Comparison of ENCODE assay signal across 8 cellular contexts in genomic region chr14:76929927-76930326, GRCh38.
DNase-seq lines count a peak whose midpoint lies in the region; ATAC-seq and TF ChIP-seq lines count a peak whose summit lies in the region.

No MANE protein-coding gene starts in this region.

- no peak overlapping the region for H3K4me3 ChIP-seq in ascending aorta

- no peaks in the 10 kb centered on the region for H3K36me3 ChIP-seq in ascending aorta

- no peak for TF ChIP-seq CTCF in ascending aorta (IDR thresholded peaks at IDR 0.05)

- H3K36me3 Mint-ChIP-seq in activated CD4-positive, alpha-beta T cell treated with anti-CD3 and anti-CD28 coated beads, Interleukin-2, amount 10 ng/mL, durations not matched to agents 7 days and 5 days (ENCODE audit: low read depth): no peaks in the 10 kb centered on the region

- intact Hi-C loops in left ventricle myocardium superior (cut with micrococcal nuclease) (no loop called here), ascending aorta (cut with DNase I) (no loop called here)

- CTCF ChIA-PET in activated CD4-positive, alpha-beta T cell treated with anti-CD3 and anti-CD28 coated beads, Interleukin-2, amount 10 ng/mL, durations not matched to agents 7 days and 5 days (lab: Charles Lee): interaction anchor here (0.7 to 2.7 kb wide), 10 partner anchors 9 to 112 kb away, joined by 3 to 18 read pairs (median 5); no protein-coding TSS in a partner anchor

- H3K27me3 ChIP-seq in ascending aorta: no peaks in the 10 kb centered on the region

- no peaks in the 10 kb centered on the region for H3K9me3 Mint-ChIP-seq in activated CD4-positive, alpha-beta T cell treated with anti-CD3 and anti-CD28 coated beads, Interleukin-2, amount 10 ng/mL, durations not matched to agents 7 days and 5 days

- peaks cover 85% of the 10 kb centered on the region for H3K4me1 Mint-ChIP-seq in activated CD4-positive, alpha-beta T cell treated with anti-CD3 and anti-CD28 coated beads, Interleukin-2, amount 10 ng/mL, durations not matched to agents 7 days and 5 days

- ATAC-seq in left ventricle myocardium superior: peak; percentile 45
- ATAC-seq in HG02571 (IDR thresholded peaks at IDR 0.05; ENCODE audit: unreplicated experiment): no peak
- no peak for ATAC-seq in HG02798 (IDR thresholded peaks at IDR 0.05; ENCODE audit: poor library complexity, unreplicated experiment)

- no peaks in the 10 kb centered on the region for H3K27me3 Mint-ChIP-seq in activated CD4-positive, alpha-beta T cell treated with anti-CD3 and anti-CD28 coated beads, Interleukin-2, amount 10 ng/mL, durations not matched to agents 7 days and 5 days

- POLR2A ChIA-PET in activated CD4-positive, alpha-beta T cell treated with anti-CD3 and anti-CD28 coated beads, Interleukin-2, amount 10 ng/mL, durations not matched to agents 7 days and 5 days (lab: Charles Lee): interaction anchor here (0.5 to 0.8 kb wide), 2 partner anchors 25 to 28 kb away, joined by 3 read pairs; no protein-coding TSS in a partner anchor

- H3K4me1 ChIP-seq in ascending aorta: peaks cover 8 to 26% of the 10 kb centered on the region in 2 donors

- peak overlapping the region; percentile 52 for H3K4me3 Mint-ChIP-seq in activated CD4-positive, alpha-beta T cell treated with anti-CD3 and anti-CD28 coated beads, Interleukin-2, amount 10 ng/mL, durations not matched to agents 7 days and 5 days

- peak overlapping the region; percentile 0 for H3K27ac ChIP-seq in temporal lobe (ENCODE audit: low read depth, low read length)
- no peak overlapping the region for H3K27ac ChIP-seq in ascending aorta

- H3K27ac Mint-ChIP-seq in activated CD4-positive, alpha-beta T cell treated with anti-CD3 and anti-CD28 coated beads, Interleukin-2, amount 10 ng/mL, durations not matched to agents 7 days and 5 days: peak overlapping the region; percentile 91

- DNase-seq in activated CD8-positive, alpha-beta memory T cell treated with anti-CD3 and anti-CD28 coated beads, Interleukin-2, amount 50 U/mL, for 1 hour (ENCODE audit: extremely low read depth): peak; percentile 56
- no peak for DNase-seq in activated CD8-positive, alpha-beta memory T cell treated with anti-CD3 and anti-CD28 coated beads, Interleukin-2, amount 50 U/mL, for 48 hours
- DNase-seq in activated CD4-positive, alpha-beta T cell treated with anti-CD3 and anti-CD28 coated beads, Interleukin-2, amount 10 ng/mL, durations not matched to agents 7 days and 5 days: peak; percentile 88
- DNase-seq in left ventricle myocardium superior: no peak
- no peak for DNase-seq in ascending aorta (ENCODE audit: low spot score in 2 of 2)

- H3K9me3 ChIP-seq in ascending aorta: no peaks in the 10 kb centered on the region

Comparison
In these comparisons a context has a peak if more than half of its experiments do, and no peak if none do; other contexts are left out.
1. DNase-seq: peak in activated CD8-positive, alpha-beta memory T cell treated with anti-CD3 and anti-CD28 coated beads, Interleukin-2, amount 50 U/mL, for 1 hour (single experiment) and activated CD4-positive, alpha-beta T cell treated with anti-CD3 and anti-CD28 coated beads, Interleukin-2, amount 10 ng/mL, durations not matched to agents 7 days and 5 days (single experiment); none in activated CD8-positive, alpha-beta memory T cell treated with anti-CD3 and anti-CD28 coated beads, Interleukin-2, amount 50 U/mL, for 48 hours (single experiment), left ventricle myocardium superior (single experiment) and ascending aorta (0 of 2).